Comparison of ENCODE assay signal across 11 cellular contexts in the genomic region with DNA sequence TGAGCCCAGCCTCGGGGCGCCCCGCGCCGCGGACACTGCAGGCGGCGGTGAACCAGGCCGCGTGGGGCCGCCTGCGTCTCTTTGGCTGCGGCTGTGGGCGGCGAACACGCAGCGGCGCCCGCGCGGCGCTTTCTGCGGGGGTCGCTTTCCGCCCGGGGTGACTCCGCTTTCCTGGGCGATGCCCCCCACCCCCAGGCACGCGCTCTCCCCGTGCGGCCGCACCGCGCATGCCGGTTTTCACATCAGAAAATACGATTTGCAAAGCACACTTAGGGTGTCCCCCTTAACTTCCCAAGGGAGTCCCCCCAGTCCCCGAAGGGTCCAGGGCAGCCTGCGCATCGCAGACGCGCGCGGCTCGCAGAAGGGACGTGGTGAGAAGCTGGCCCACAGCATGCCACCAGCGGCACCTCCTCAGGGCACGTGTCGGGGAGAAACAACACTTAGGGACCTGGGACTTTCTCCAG. TPM values are rescaled to one million over a fixed set of nuclear protein-coding genes. Genes with fewer than 3 reads are reported as not detected.
DNase-seq lines count a peak whose midpoint lies in the region; ATAC-seq and TF ChIP-seq lines count a peak whose summit lies in the region.
"Had no signal": no experiment of that assay in that cellular context is flagged by ENCODE, and none has a peak within 500 bp of the region (broad histone marks: within the 10 kb centered on the region; RNA-seq: fewer than 3 reads in every experiment).

No MANE protein-coding gene starts in this region.

- CTCF ChIA-PET in CD4-positive, alpha-beta T cell (lab: Charles Lee): no interaction called here

- no peaks in the 10 kb centered on the region for H3K9me3 Mint-ChIP-seq in CD4-positive, alpha-beta T cell
- H3K9me3 Mint-ChIP-seq: activated T-cell treated with anti-CD3 and anti-CD28 coated beads, Interleukin-2, amount 50 U/mL, for 72 hours had no signal

- POLR2A ChIA-PET in CD4-positive, alpha-beta T cell (lab: Charles Lee): interaction anchor here (0.6 kb wide), 1 partner anchor 65 kb away, joined by 3 read pairs; no protein-coding TSS in a partner anchor

- peak overlapping the region; percentile 85 for H3K4me2 ChIP-seq in hepatocyte

- H3K4me1 ChIP-seq in hepatocyte (ENCODE audit: insufficient read depth) (peaks cover 8% of the 10 kb centered on the region), rectal smooth muscle tissue (ENCODE audit: control insufficient read depth, insufficient read depth, low read length) (no peaks in the 10 kb centered on the region)

- no peak overlapping the region for H3K9ac ChIP-seq in rectal smooth muscle tissue (ENCODE audit: low read length)

- no peak for TF ChIP-seq CTCF in CD4-positive, alpha-beta T cell (IDR thresholded peaks at IDR 0.05)
- no peak for TF ChIP-seq CTCF in hepatocyte (IDR thresholded peaks at IDR 0.05; ENCODE audit: poor library complexity)

- H3K9me2 ChIP-seq in hepatocyte (replicated peaks; ENCODE audit: insufficient read depth): no peaks in the 10 kb centered on the region

- H3K27ac ChIP-seq in CD4-positive, alpha-beta T cell (ENCODE audit: low read depth, low read length): no peak overlapping the region
- no peak overlapping the region for H3K27ac ChIP-seq in hepatocyte
- no peak overlapping the region for H3K27ac ChIP-seq in rectal smooth muscle tissue (ENCODE audit: low read depth, low read length)

- peak overlapping the region; percentile 33 for H3K4me3 ChIP-seq in hepatocyte
- H3K4me3 ChIP-seq in rectal smooth muscle tissue (ENCODE audit: low read length): peak overlapping the region; percentile 49
- H3K4me3 ChIP-seq: mucosa of descending colon had no signal

- no peaks in the 10 kb centered on the region for H3K79me2 ChIP-seq in hepatocyte

- peak; percentile 24 for ATAC-seq in CD4-positive, alpha-beta T cell (ENCODE audit: poor library complexity)
- ATAC-seq in HG03354 (IDR thresholded peaks at IDR 0.05; ENCODE audit: poor library complexity, severe bottlenecking, unreplicated experiment): no peak
- no peak for ATAC-seq in GM18505 (IDR thresholded peaks at IDR 0.05; ENCODE audit: unreplicated experiment)
- no peak for ATAC-seq in HG02840 (IDR thresholded peaks at IDR 0.05; ENCODE audit: low FRiP score, unreplicated experiment)
- ATAC-seq: HCT116 had no signal

- no peak for TF ChIP-seq POLR2A in GM18505 (IDR thresholded peaks at IDR 0.05; ENCODE audit: borderline replicate concordance, extremely low read depth, insufficient read depth, insufficient read length)

- no peak overlapping the region for H3K27ac Mint-ChIP-seq in CD4-positive, alpha-beta T cell
- H3K27ac Mint-ChIP-seq: activated T-cell treated with anti-CD3 and anti-CD28 coated beads, Interleukin-2, amount 50 U/mL, for 72 hours had no signal

- H3K27me3 Mint-ChIP-seq in CD4-positive, alpha-beta T cell: peaks cover 4% of the 10 kb centered on the region

- DNase-seq in CD4-positive, alpha-beta T cell: peak in 1 of 10 experiments; percentile 32
- DNase-seq in activated naive CD4-positive, alpha-beta T cell treated with anti-CD3 and anti-CD28 coated beads, Interleukin-2, amount 50 U/mL, for 16 hours: peak; percentile 23
- DNase-seq in hepatocyte (ENCODE audit: low spot score) (no peak), amygdala (lab: John Stamatoyannopoulos, UW) (no peak)

- no peaks in the 10 kb centered on the region for H3K36me3 ChIP-seq in hepatocyte (replicated peaks; ENCODE audit: insufficient read depth, low read depth)
- H3K36me3 ChIP-seq in rectal smooth muscle tissue (ENCODE audit: control insufficient read depth, insufficient read depth, low read length): no peaks in the 10 kb centered on the region

- no peaks in the 10 kb centered on the region for H4K20me1 ChIP-seq in hepatocyte (ENCODE audit: insufficient read depth, poor library complexity, severe bottlenecking)

- no peak overlapping the region for H3K4me3 Mint-ChIP-seq in CD4-positive, alpha-beta T cell

- WGBS in hepatocyte (ENCODE audit: low lambda C conversion rate, missing lambda C conversion rate): 64% methylated on average over 38 of the region's 49 CpGs

- no peaks in the 10 kb centered on the region for H3K4me1 Mint-ChIP-seq in CD4-positive, alpha-beta T cell (ENCODE audit: low read depth)

- H3K36me3 Mint-ChIP-seq in CD4-positive, alpha-beta T cell (ENCODE audit: low read depth): no peaks in the 10 kb centered on the region

- H3K27me3 ChIP-seq in CD4-positive, alpha-beta T cell (ENCODE audit: control insufficient read depth, insufficient read depth, low read length): peaks cover 19% of the 10 kb centered on the region
- H3K27me3 ChIP-seq in hepatocyte: peaks cover 15% of the 10 kb centered on the region
- peaks cover 10% of the 10 kb centered on the region for H3K27me3 ChIP-seq in rectal smooth muscle tissue (ENCODE audit: control insufficient read depth, insufficient read depth, low read length)

- peak overlapping the region; percentile 56 for H2AFZ ChIP-seq in hepatocyte

- no peaks in the 10 kb centered on the region for H3K9me3 ChIP-seq in CD4-positive, alpha-beta T cell (ENCODE audit: control insufficient read depth, low read length)
- no peaks in the 10 kb centered on the region for H3K9me3 ChIP-seq in hepatocyte (ENCODE audit: low read depth)
- H3K9me3 ChIP-seq: mucosa of descending colon had no signal

- intact Hi-C loops in CD4-positive, alpha-beta T cell (cut with DNase I, micrococcal nuclease): no loop called here

RNA-seq across cellular contexts. Expression of gene F7, which starts 5.3 kb away (rescaled TPM):
- not detected for total RNA-seq in CD4-positive, alpha-beta T cell
- 20.2 and 24.0 TPM in 2 replicates for total RNA-seq in hepatocyte
- polyA plus RNA-seq in hepatocyte: 7.0 and 12.6 TPM in 2 replicates
- total RNA-seq: activated T-cell treated with anti-CD3 and anti-CD28 coated beads, Interleukin-2, amount 50 U/mL, for 72 hours had no signal

RNA-seq across cellular contexts. Expression of gene F10, which starts 11.7 kb away (rescaled TPM):
- total RNA-seq in CD4-positive, alpha-beta T cell: not detected
- 127 and 148 TPM in 2 replicates for total RNA-seq in hepatocyte
- polyA plus RNA-seq in hepatocyte: 141 and 143 TPM in 2 replicates
- total RNA-seq: activated T-cell treated with anti-CD3 and anti-CD28 coated beads, Interleukin-2, amount 50 U/mL, for 72 hours had no signal

RNA-seq across cellular contexts. Expression of gene PROZ, which starts 47.6 kb away (rescaled TPM):
- total RNA-seq in CD4-positive, alpha-beta T cell: not detected
- total RNA-seq in hepatocyte: 4.7 and 5.4 TPM in 2 replicates
- polyA plus RNA-seq in hepatocyte: 4.7 and 8.0 TPM in 2 replicates
- total RNA-seq: activated T-cell treated with anti-CD3 and anti-CD28 coated beads, Interleukin-2, amount 50 U/mL, for 72 hours; mucosa of descending colon had no signal

Comparison
In these comparisons a context has a peak if more than half of its experiments do, and no peak if none do; other contexts are left out.
1. RNA of gene F7, which starts 5.3 kb away (total RNA-seq): 20.2 to 24.0 TPM in hepatocyte; not detected in CD4-positive, alpha-beta T cell; every median in the first group is over 10 times any median in the second.
2. RNA of gene F10, which starts 11.7 kb away (total RNA-seq): 127 to 148 TPM in hepatocyte; not detected in CD4-positive, alpha-beta T cell; every median in the first group is over 100 times any median in the second.